Comparison of ENCODE assay signal across 36 cellular contexts in genomic region chr13:59367467-59367866, GRCh38.
"Had no signal": no experiment of that assay in that cellular context is flagged by ENCODE, and none has a peak within 500 bp of the region (broad histone marks: within the 10 kb centered on the region; RNA-seq: fewer than 3 reads in every experiment).

No MANE protein-coding gene starts in this region.

- H3K27ac ChIP-seq: adrenal gland, body of pancreas, brain microvascular endothelial cell, breast epithelium, WERI-Rb-1 had no signal

- FAIRE-seq: astrocyte had no signal

- H3K4me3 ChIP-seq: adrenal gland, body of pancreas, breast epithelium had no signal

- H3K27me3 ChIP-seq: adrenal gland, body of pancreas, brain microvascular endothelial cell, breast epithelium had no signal

- DNase-seq: activated CD4-positive, alpha-beta memory T cell treated with anti-CD3 and anti-CD28 coated beads for 36 hours; activated CD4-positive, alpha-beta T cell treated with anti-CD3 and anti-CD28 coated beads for 1 hour; activated CD4-positive, alpha-beta T cell treated with anti-CD3 and anti-CD28 coated beads for 36 hours; activated CD4-positive, alpha-beta T cell treated with anti-CD3 and anti-CD28 coated beads for 48 hours; activated CD4-positive, alpha-beta T cell treated with anti-CD3 and anti-CD28 coated beads, Interleukin-2, amount 10 ng/mL, durations not matched to agents 7 days and 5 days; activated CD4-positive, alpha-beta T cell treated with anti-CD3 and anti-CD28 coated beads, Interleukin-2, amount 50 U/mL, for 4 hours; activated CD4-positive, CD25-positive, alpha-beta regulatory T cell; activated CD8-positive, alpha-beta memory T cell treated with anti-CD3 and anti-CD28 coated beads, Interleukin-2, amount 50 U/mL, for 4 hours; activated CD8-positive, alpha-beta T cell treated with anti-CD3 and anti-CD28 coated beads for 36 hours; activated effector memory CD4-positive, alpha-beta T cell treated with anti-CD3 and anti-CD28 coated beads, Interleukin-2, amount 50 U/mL, for 16 hours; activated gamma-delta T cell treated with Interleukin-2 at 50 U/mL for 16 hours; activated naive CD4-positive, alpha-beta T cell; activated naive CD4-positive, alpha-beta T cell treated with anti-CD3 and anti-CD28 coated beads for 36 hours; activated naive CD4-positive, alpha-beta T cell treated with anti-CD3 and anti-CD28 coated beads, Interleukin-2, amount 50 U/mL, for 16 hours; activated naive CD8-positive, alpha-beta T cell treated with anti-CD3 and anti-CD28 coated beads for 36 hours; activated T-cell treated with anti-CD3 and anti-CD28 coated beads for 4 hours; activated T-cell treated with anti-CD3 and anti-CD28 coated beads, Interleukin-2, amount 50 U/mL, for 1 hour; activated T-cell treated with anti-CD3 and anti-CD28 coated beads, Interleukin-2, amount 50 U/mL, for 4 hours; activated T-cell treated with anti-CD3 and anti-CD28 coated beads, Interleukin-2, amount 50 U/mL, for 72 hours; adrenal gland; amniotic stem cell; aorta; body of pancreas; brain microvascular endothelial cell; central memory CD4-positive, alpha-beta T cell; SW 1271; T-helper 1 cell; T-helper 2 cell; T-helper 9 cell; WERI-Rb-1 had no signal

- H3K9me3 ChIP-seq: adrenal gland, body of pancreas, breast epithelium had no signal

- ATAC-seq: activated CD4-positive, alpha-beta T cell treated with anti-CD3 and anti-CD28 coated beads for 36 hours; activated CD4-positive, CD25-positive, alpha-beta regulatory T cell treated with anti-CD3 and anti-CD28 coated beads, Interleukin-2, amount 50 U/mL, for 24 hours; activated CD8-positive, alpha-beta T cell treated with anti-CD3 and anti-CD28 coated beads for 36 hours; activated naive CD4-positive, alpha-beta T cell treated with anti-CD3 and anti-CD28 coated beads, Interleukin-2, amount 50 U/mL, for 72 hours; activated T-cell treated with anti-CD3 and anti-CD28 coated beads, Interleukin-2, amount 50 U/mL, for 4 hours; activated T-cell treated with anti-CD3 and anti-CD28 coated beads, Interleukin-2, amount 50 U/mL, for 72 hours; activated T-helper 17 cell treated with anti-CD3 and anti-CD28 coated beads, Interleukin-2, amount 50 U/mL, for 72 hours; body of pancreas; WTC11 had no signal

- H3K4me1 ChIP-seq: breast epithelium had no signal

- H3K36me3 ChIP-seq: adrenal gland, brain microvascular endothelial cell, breast epithelium, WERI-Rb-1 had no signal
